ENCODE assay signal across 13 cellular contexts in genomic region chr3:102182162-102182561, GRCh38.
DNase-seq lines count a peak whose midpoint lies in the region; ATAC-seq, FAIRE-seq and TF ChIP-seq lines count a peak whose summit lies in the region.
"Had no signal": no experiment of that assay in that cellular context is flagged by ENCODE, and none has a peak within 500 bp of the region (broad histone marks: within the 10 kb centered on the region; RNA-seq: fewer than 3 reads in every experiment).

No MANE protein-coding gene starts in this region.

- no peak overlapping the region for H3K4ac ChIP-seq in H1 (replicated peaks; ENCODE audit: insufficient read length, low read depth, low read length)

- intact Hi-C loops in left lung (cut with DNase I), result no loop called here
- intact Hi-C loops in naive thymus-derived CD4-positive, alpha-beta T cell (cut with micrococcal nuclease), result loop anchor here in 1 of 2 donors (5.0 kb wide), 1 partner anchor 70 kb away; no protein-coding TSS in a partner anchor

- no peak overlapping the region for H3K56ac ChIP-seq in H1 (replicated peaks; ENCODE audit: insufficient read length, low read depth, low read length)

- H4K20me1 ChIP-seq in H1 (replicated peaks in 1 of 2; ENCODE audit: control insufficient read depth in 1 of 2, insufficient read depth in 2 of 2, low read length in 2 of 2), result no peaks in the 10 kb centered on the region

- no peak overlapping the region for H3K9ac ChIP-seq in H1 (replicated peaks in 1 of 4; ENCODE audit: extremely low read depth in 1 of 4, low read depth in 3 of 4, low read length in 3 of 4)

- no peak overlapping the region for H2BK15ac ChIP-seq in H1 (ENCODE audit: low read length)

- H2BK20ac ChIP-seq in H1 (ENCODE audit: low read length), result 0 out of 2 replicates have a peak overlapping the region, but pooled peaks have one; percentile 15

- no peak for TF ChIP-seq RAD21 in H1 (IDR thresholded peaks at IDR 0.05 in 1 of 2, conservative IDR thresholded peaks at IDR 0.05 in 1 of 2; ENCODE audit: low read depth in 2 of 2, low read length in 2 of 2)

- no peak overlapping the region for H3K4me2 ChIP-seq in H1 (ENCODE audit: insufficient read depth in 1 of 2, low read depth in 2 of 2, low read length in 2 of 2)

- H4K91ac ChIP-seq in H1 (replicated peaks; ENCODE audit: insufficient read length, low read length), result no peak overlapping the region

- no peak overlapping the region for H3K4me3 ChIP-seq in H1 (ENCODE audit: extremely low read depth in 1 of 4, insufficient read depth in 2 of 4, low read depth in 3 of 4, low read length in 4 of 4)
- no peak overlapping the region for H3K4me3 ChIP-seq in left lung
- H3K4me3 ChIP-seq in suprapubic skin, result no peak overlapping the region
- no peak overlapping the region for H3K4me3 ChIP-seq in naive thymus-derived CD4-positive, alpha-beta T cell (ENCODE audit: low read length)

- no peaks in the 10 kb centered on the region for H3K4me1 Mint-ChIP-seq in stimulated activated effector memory CD8-positive, alpha-beta T cell treated with anti-CD3 and anti-CD28 coated beads, Interleukin-12 subunit alpha, Interleukin-12 subunit beta, amount 100 ng/mL, for 72 hours
- peaks cover 0 to 12% (median 2%) of the 10 kb centered on the region in 7 donors for H3K4me1 Mint-ChIP-seq in naive thymus-derived CD4-positive, alpha-beta T cell

- no peak overlapping the region for H3K23ac ChIP-seq in H1 (ENCODE audit: insufficient read length)

- no peaks in the 10 kb centered on the region for H3K79me2 ChIP-seq in H1 (ENCODE audit: control insufficient read depth in 1 of 2, insufficient read depth in 2 of 2, low read length in 2 of 2)

- no peak overlapping the region for H3K27ac Mint-ChIP-seq in stimulated activated effector memory CD8-positive, alpha-beta T cell treated with anti-CD3 and anti-CD28 coated beads, Interleukin-12 subunit alpha, Interleukin-12 subunit beta, amount 100 ng/mL, for 72 hours
- peak overlapping the region in 1 of 9 donors; percentile 77 for H3K27ac Mint-ChIP-seq in naive thymus-derived CD4-positive, alpha-beta T cell

- no peak overlapping the region for H3K14ac ChIP-seq in H1 (ENCODE audit: insufficient read length)

- H3K27ac ChIP-seq in H1 (ENCODE audit: low read depth, low read length) (no peak overlapping the region), left lung (peak overlapping the region; percentile 62 to 72), suprapubic skin (peak overlapping the region; percentile 57)
- H3K27ac ChIP-seq in naive thymus-derived CD4-positive, alpha-beta T cell (ENCODE audit: low read depth, low read length), result no peak overlapping the region

- H3K27me3 ChIP-seq in H1 (replicated peaks in 1 of 4; ENCODE audit: control insufficient read depth in 3 of 4, extremely low read depth in 1 of 4, insufficient read depth in 3 of 4, low read length in 3 of 4) (no peaks in the 10 kb centered on the region), left lung (no peaks in the 10 kb centered on the region), suprapubic skin (no peaks in the 10 kb centered on the region)
- H3K27me3 ChIP-seq in naive thymus-derived CD4-positive, alpha-beta T cell (ENCODE audit: control insufficient read depth in 2 of 2, insufficient read depth in 2 of 2, low read length in 2 of 2), result no peaks in the 10 kb centered on the region

- H2AFZ ChIP-seq in H1 (ENCODE audit: low read length), result no peak overlapping the region

- H2BK5ac ChIP-seq in H1 (ENCODE audit: low read depth, low read length), result no peak overlapping the region

- TF ChIP-seq EP300 in H1 (IDR thresholded peaks at IDR 0.05; ENCODE audit: borderline replicate concordance in 1 of 2, low read depth in 2 of 2, low read length in 2 of 2) (no peak), suprapubic skin (IDR thresholded peaks at IDR 0.05) (no peak)

- H3K36me3 ChIP-seq in H1 (ENCODE audit: control insufficient read depth in 2 of 4, insufficient read depth in 4 of 4, low read length in 3 of 4) (no peaks in the 10 kb centered on the region), left lung (no peaks in the 10 kb centered on the region), suprapubic skin (no peaks in the 10 kb centered on the region)
- no peaks in the 10 kb centered on the region for H3K36me3 ChIP-seq in naive thymus-derived CD4-positive, alpha-beta T cell (ENCODE audit: control insufficient read depth in 2 of 3, insufficient read depth in 3 of 3, low read length in 3 of 3)

- H3K9me3 ChIP-seq in H1 (ENCODE audit: insufficient read depth in 2 of 2, low read depth in 1 of 2, low read length in 1 of 2) (no peaks in the 10 kb centered on the region), left lung (no peaks in the 10 kb centered on the region), suprapubic skin (no peaks in the 10 kb centered on the region)
- no peaks in the 10 kb centered on the region for H3K9me3 ChIP-seq in naive thymus-derived CD4-positive, alpha-beta T cell (ENCODE audit: control insufficient read depth in 2 of 3, low read length in 3 of 3)

- no peak for FAIRE-seq in H1 (lab: Jason Lieb, UNC)
- FAIRE-seq: G401.6 had no signal

- DNase-seq in M059J (ENCODE audit: low read depth) (peak; percentile 23), H1 (ENCODE audit: low read depth in 1 of 2, low spot score in 2 of 2) (no peak), left lung (no peak), suprapubic skin (ENCODE audit: low spot score in 2 of 2) (no peak), cortex of kidney (lab: John Stamatoyannopoulos, UW) (no peak)
- no peak for DNase-seq in stimulated activated effector memory CD8-positive, alpha-beta T cell treated with anti-CD3 and anti-CD28 coated beads, Interleukin-12 subunit alpha, Interleukin-12 subunit beta, amount 100 ng/mL, for 72 hours (ENCODE audit: low spot score in 2 of 2)
- DNase-seq in naive thymus-derived CD4-positive, alpha-beta T cell, result no peak
- DNase-seq: activated T-cell treated with anti-CD3 and anti-CD28 coated beads, Interleukin-2, amount 50 U/mL, for 1 hour; head of caudate nucleus; NCI-H1417 had no signal

- no peaks in the 10 kb centered on the region for H3K79me1 ChIP-seq in H1 (ENCODE audit: low read depth, low read length)

- H4K8ac ChIP-seq in H1 (ENCODE audit: extremely low read depth, insufficient read depth, low read length), result no peak overlapping the region

- no peak overlapping the region for H2BK12ac ChIP-seq in H1 (ENCODE audit: low read depth, low read length)

- H4K5ac ChIP-seq in H1 (ENCODE audit: insufficient read length, low read depth, low read length), result no peak overlapping the region

- peak; percentile 47 for ATAC-seq in left lung
- ATAC-seq in stimulated activated effector memory CD8-positive, alpha-beta T cell treated with anti-CD3 and anti-CD28 coated beads, Interleukin-12 subunit alpha, Interleukin-12 subunit beta, amount 100 ng/mL, for 72 hours, result no peak
- ATAC-seq in naive thymus-derived CD4-positive, alpha-beta T cell, result no peak
- ATAC-seq: Panc1 had no signal

- no peaks in the 10 kb centered on the region for H3K9me3 Mint-ChIP-seq in stimulated activated effector memory CD8-positive, alpha-beta T cell treated with anti-CD3 and anti-CD28 coated beads, Interleukin-12 subunit alpha, Interleukin-12 subunit beta, amount 100 ng/mL, for 72 hours
- H3K9me3 Mint-ChIP-seq in naive thymus-derived CD4-positive, alpha-beta T cell, result peaks cover 0 to 3% (median 0%) of the 10 kb centered on the region in 11 donors

- no peaks in the 10 kb centered on the region for H3K36me3 Mint-ChIP-seq in stimulated activated effector memory CD8-positive, alpha-beta T cell treated with anti-CD3 and anti-CD28 coated beads, Interleukin-12 subunit alpha, Interleukin-12 subunit beta, amount 100 ng/mL, for 72 hours
- no peaks in the 10 kb centered on the region for H3K36me3 Mint-ChIP-seq in naive thymus-derived CD4-positive, alpha-beta T cell

- WGBS in H1 (ENCODE audit: extremely low coverage in 1 of 2, insufficient coverage in 1 of 2, insufficient read length in 1 of 2, insufficient replicate concordance in 2 of 2, low coverage in 1 of 2, low lambda C conversion rate in 2 of 2, missing lambda C conversion rate in 1 of 2), 2 experiments, result 84% methylated on average over 5 of the region's 5 CpGs; no CpG with 5 or more reads in 1 of the 2 experiments
- WGBS in suprapubic skin, result 45% methylated on average over 5 of the region's 5 CpGs

- CTCF ChIA-PET in H1 (lab: Charles Lee; ENCODE audit: partially characterized antibody), result interaction anchor here (1.1 to 1.5 kb wide), 4 partner anchors 43 to 379 kb away, joined by 3 to 4 read pairs (median 4); no protein-coding TSS in a partner anchor
- CTCF ChIA-PET in naive thymus-derived CD4-positive, alpha-beta T cell (lab: Charles Lee), result interaction anchor here (0.6 kb wide), 1 partner anchor 286 kb away, joined by 3 read pairs; no protein-coding TSS in a partner anchor

- H3K27me3 Mint-ChIP-seq in naive thymus-derived CD4-positive, alpha-beta T cell, result no peaks in the 10 kb centered on the region

- no peaks in the 10 kb centered on the region; the same call in 1 of the 2 replicates for H3K23me2 ChIP-seq in H1 (ENCODE audit: low read depth, low read length)

- H3K18ac ChIP-seq in H1 (ENCODE audit: extremely low read depth, low read length), result no peak overlapping the region

- no peak overlapping the region for H2BK120ac ChIP-seq in H1 (replicated peaks; ENCODE audit: low read depth, low read length)

- H2AK5ac ChIP-seq in H1 (ENCODE audit: low read depth, low read length), result no peak overlapping the region

- no peak for TF ChIP-seq POLR2A in H1 (IDR thresholded peaks at IDR 0.05; ENCODE audit: control extremely low read depth in 1 of 2, low read depth in 2 of 2, low read length in 2 of 2)
- TF ChIP-seq POLR2A in suprapubic skin (IDR thresholded peaks at IDR 0.05), result no peak

- H3K4me1 ChIP-seq in H1 (replicated peaks in 1 of 4; ENCODE audit: control insufficient read depth in 3 of 4, insufficient read depth in 4 of 4, low read length in 3 of 4), result peaks cover 0 to 19% (median 6%) of the 10 kb centered on the region in 4 experiments; a peak in 5 of 7 replicates
- peaks cover 15 to 43% of the 10 kb centered on the region in 2 donors for H3K4me1 ChIP-seq in left lung
- peaks cover 49% of the 10 kb centered on the region for H3K4me1 ChIP-seq in suprapubic skin
- peaks cover 0 to 18% of the 10 kb centered on the region in 2 donors for H3K4me1 ChIP-seq in naive thymus-derived CD4-positive, alpha-beta T cell (ENCODE audit: control insufficient read depth in 2 of 2, insufficient read depth in 2 of 2, low read length in 2 of 2)

- H3K4me3 Mint-ChIP-seq in stimulated activated effector memory CD8-positive, alpha-beta T cell treated with anti-CD3 and anti-CD28 coated beads, Interleukin-12 subunit alpha, Interleukin-12 subunit beta, amount 100 ng/mL, for 72 hours, result no peak overlapping the region
- no peak overlapping the region for H3K4me3 Mint-ChIP-seq in naive thymus-derived CD4-positive, alpha-beta T cell
- H3K4me3 Mint-ChIP-seq: neural crest cell had no signal

- POLR2A ChIA-PET in H1 (lab: Charles Lee; ENCODE audit: partially characterized antibody), result no interaction called here
- POLR2A ChIA-PET in naive thymus-derived CD4-positive, alpha-beta T cell (lab: Charles Lee), result interaction anchor here (5.4 kb wide), 1 partner anchor 333 kb away, joined by 21 read pairs; the partner anchor contains the start of gene NFKBIZ

- no peak for TF ChIP-seq CTCF in H1 (IDR thresholded peaks at IDR 0.05; ENCODE audit: control extremely low read depth in 1 of 3, insufficient read depth in 1 of 3, low read depth in 1 of 3, low read length in 3 of 3)
- TF ChIP-seq CTCF in left lung (IDR thresholded peaks at IDR 0.05), result no peak
- TF ChIP-seq CTCF in suprapubic skin (IDR thresholded peaks at IDR 0.05), result no peak

TF ChIP-seq in H1, 55 proteins besides CTCF, POLR2A, EP300 and RAD21 (continues in another document):
- TF ChIP-seq CHD2 (IDR thresholded peaks at IDR 0.05; ENCODE audit: low read length), result no peak

Comparison
In these comparisons a context has a peak if more than half of its experiments do, and no peak if none do; other contexts are left out.
1. H3K27ac ChIP-seq: peak in left lung (2 of 2) and suprapubic skin (single experiment); none in H1 (single experiment) and naive thymus-derived CD4-positive, alpha-beta T cell (single experiment).